ENCODE assay signal across 17 cellular contexts in the genomic region with DNA sequence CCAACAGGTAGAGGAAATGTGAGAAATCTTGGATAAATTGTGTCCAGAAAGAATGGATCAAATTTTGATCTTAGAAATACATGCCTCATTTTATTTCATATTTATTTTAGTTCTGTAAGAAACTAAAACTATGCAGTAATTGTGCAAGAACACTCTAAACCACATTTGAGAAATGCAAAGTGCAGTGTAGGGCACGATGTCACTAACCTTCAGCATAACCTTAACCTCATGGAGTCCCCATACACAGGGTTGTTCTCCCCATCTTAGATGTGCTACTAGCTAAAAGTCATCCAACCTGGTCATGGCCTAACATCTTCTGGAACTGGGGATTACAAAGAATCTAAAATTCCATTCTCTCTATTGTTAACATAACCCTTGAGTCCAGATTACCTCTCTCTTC. TPM values are rescaled to one million over a fixed set of nuclear protein-coding genes. Genes with fewer than 3 reads are reported as not detected.
A peak's percentile ranks its signal among the peaks of the same experiment; 100 is the strongest.
DNase-seq lines count a peak whose midpoint lies in the region; ATAC-seq and TF ChIP-seq lines count a peak whose summit lies in the region.
"Had no signal": no experiment of that assay in that cellular context is flagged by ENCODE, and none has a peak within 500 bp of the region (broad histone marks: within the 10 kb centered on the region; RNA-seq: fewer than 3 reads in every experiment).

No MANE protein-coding gene starts in this region.

- H3K4me3 ChIP-seq in liver (ENCODE audit: low read depth in 1 of 3, low read length in 3 of 3) (no peak overlapping the region), smooth muscle cell (peak overlapping the region; percentile 23), adrenal gland (no peak overlapping the region)
- H3K4me3 ChIP-seq: psoas muscle, testis had no signal

- peak overlapping the region; percentile 93 for H2AFZ ChIP-seq in smooth muscle cell (ENCODE audit: low read depth)

- no peaks in the 10 kb centered on the region for H3K79me2 ChIP-seq in smooth muscle cell (ENCODE audit: low read depth)

- DNase-seq in cerebellar cortex (ENCODE audit: low spot score) (peak; percentile 16), smooth muscle cell (lab: John Stamatoyannopoulos, UW; ENCODE audit: unreplicated experiment) (no peak), cerebellum (ENCODE audit: low spot score) (no peak), adrenal gland (no peak), NCI-H1092 (lab: John Stamatoyannopoulos, UW) (no peak)
- no peak for DNase-seq in stimulated activated CD4-positive, alpha-beta T cell treated with anti-CD3 and anti-CD28 coated beads, Interleukin-4, amount 100 ng/mL, for 24 hours
- DNase-seq: activated CD4-positive, CD25-positive, alpha-beta regulatory T cell treated with anti-CD3 and anti-CD28 coated beads, Interleukin-2, amount 50 U/mL, for 72 hours; activated naive CD4-positive, alpha-beta T cell treated with anti-CD3 and anti-CD28 coated beads for 36 hours; AML-193; effector memory CD4-positive, alpha-beta T cell; NCI-H2081 treated with DMSO at 0.1 percent for 48 hours; psoas muscle; T-helper 1 cell had no signal

- H3K36me3 ChIP-seq in liver (ENCODE audit: control insufficient read depth in 4 of 4, insufficient read depth in 3 of 4, low read depth in 1 of 4, low read length in 3 of 4): no peaks in the 10 kb centered on the region
- no peaks in the 10 kb centered on the region for H3K36me3 ChIP-seq in smooth muscle cell (ENCODE audit: low read depth)
- H3K36me3 ChIP-seq in adrenal gland (replicated peaks in 1 of 2): no peaks in the 10 kb centered on the region

- peak; percentile 36 for ATAC-seq in HG02798 (IDR thresholded peaks at IDR 0.05; ENCODE audit: poor library complexity, unreplicated experiment)
- ATAC-seq: psoas muscle had no signal

- H3K27ac ChIP-seq in liver (ENCODE audit: low read depth in 1 of 2, low read length in 2 of 2) (peak overlapping the region in 1 of 2 donors; percentile 15), smooth muscle cell (ENCODE audit: low read depth) (peak overlapping the region; percentile 46), adrenal gland (peak overlapping the region in 1 of 5 donors; percentile 60)
- H3K27ac ChIP-seq: psoas muscle, RWPE1 had no signal

- no peak overlapping the region for H3K9ac ChIP-seq in liver (ENCODE audit: low read depth in 1 of 2, low read length in 2 of 2)
- H3K9ac ChIP-seq in smooth muscle cell (ENCODE audit: low read depth): peak overlapping the region; percentile 10

- 65% methylated on average over 1 of the region's 1 CpG for WGBS in liver
- 90% methylated on average over 1 of the region's 1 CpG for WGBS in smooth muscle cell (ENCODE audit: low lambda C conversion rate)
- WGBS in adrenal gland, 4 donors: 63 to 94% (median 76%) methylated on average over 1 of the region's 1 CpG

- intact Hi-C loops in adrenal gland (cut with DNase I): no loop called here

- H3K27me3 ChIP-seq in liver (ENCODE audit: control insufficient read depth in 4 of 4, insufficient read depth in 4 of 4, low read length in 3 of 4): no peaks in the 10 kb centered on the region
- H3K27me3 ChIP-seq in smooth muscle cell (ENCODE audit: low read depth): no peaks in the 10 kb centered on the region
- no peaks in the 10 kb centered on the region for H3K27me3 ChIP-seq in adrenal gland
- H3K27me3 ChIP-seq: testis had no signal

- no peak for TF ChIP-seq RAD21 in liver (IDR thresholded peaks at IDR 0.05)

- no peak for TF ChIP-seq POLR2A in adrenal gland (IDR thresholded peaks at IDR 0.05)

- TF ChIP-seq CTCF in liver (IDR thresholded peaks at IDR 0.05; ENCODE audit: low read depth, low read length, missing input control) (no peak), smooth muscle cell (IDR thresholded peaks at IDR 0.05; ENCODE audit: borderline replicate concordance, insufficient read depth, poor library complexity, severe bottlenecking) (no peak), adrenal gland (IDR thresholded peaks at IDR 0.05) (no peak)

- H3K9me3 ChIP-seq in liver (ENCODE audit: control insufficient read depth in 4 of 4, low read length in 3 of 4) (no peaks in the 10 kb centered on the region), smooth muscle cell (replicated peaks; ENCODE audit: low read depth) (no peaks in the 10 kb centered on the region), adrenal gland (replicated peaks in 1 of 3) (no peaks in the 10 kb centered on the region)
- H3K9me3 ChIP-seq: psoas muscle, testis had no signal

- no peaks in the 10 kb centered on the region for H4K20me1 ChIP-seq in smooth muscle cell (ENCODE audit: low read depth)

- H3K4me2 ChIP-seq in smooth muscle cell: peak overlapping the region; percentile 73

- H3K4me1 ChIP-seq in liver (ENCODE audit: control insufficient read depth in 4 of 4, insufficient read depth in 4 of 4, low read length in 3 of 4) (peaks cover 0 to 2% (median 0%) of the 10 kb centered on the region in 4 donors), smooth muscle cell (ENCODE audit: low read depth) (peaks cover 12% of the 10 kb centered on the region), adrenal gland (replicated peaks in 1 of 2) (no peaks in the 10 kb centered on the region)

- no peaks in the 10 kb centered on the region for H3F3A ChIP-seq in smooth muscle cell (ENCODE audit: low read depth)

TF ChIP-seq in liver, 16 proteins besides CTCF, POLR2A, EP300 and RAD21:
- TF ChIP-seq TAF1 (conservative IDR thresholded peaks at IDR 0.05) (no peak), GABPA (IDR thresholded peaks at IDR 0.05 in 1 of 2, conservative IDR thresholded peaks at IDR 0.05 in 1 of 2) (no peak), HNF4A (conservative IDR thresholded peaks at IDR 0.05) (no peak), JUND (IDR thresholded peaks at IDR 0.05) (no peak), NR2F2 (IDR thresholded peaks at IDR 0.05) (peak; percentile 48)
TF ChIP-seq in liver: peak in this region for 1.

RNA-seq across cellular contexts. Expression of gene ARHGAP42, which starts 48.4 kb away (rescaled TPM):
- total RNA-seq in liver: 10 to 100 TPM; 16.6 to 17.2 TPM
- 1 to 10 TPM; 3.8 to 7.3 TPM for polyA plus RNA-seq in liver
- total RNA-seq in smooth muscle cell: 49.3 and 53.4 TPM in 2 replicates
- 12.2 and 12.7 TPM in 2 replicates for polyA plus RNA-seq in smooth muscle cell
- total RNA-seq in cerebellum: 21.4 TPM
- total RNA-seq in adrenal gland: 10 to 100 TPM in 6 of 8 donors, 1 to 10 TPM in 2; 6.8 to 23.2 (median 12.4) TPM
- 1 to 10 TPM; 2.5 to 6.7 (median 3.0) TPM for polyA plus RNA-seq in adrenal gland
- total RNA-seq: activated naive CD4-positive, alpha-beta T cell treated with anti-CD3 and anti-CD28 coated beads for 36 hours had no signal
